Comparison of ENCODE assay signal across 1 cellular context in genomic region chr20:63447345-63447744, GRCh38.
TF ChIP-seq lines count a peak whose summit lies in the region.

No MANE protein-coding gene starts in this region.

TF ChIP-seq in GM23338, 12 proteins besides CTCF, POLR2A, EP300 and RAD21 (continued from another document):
- TF ChIP-seq ZNF462 (CRISPR knock-in tag; IDR thresholded peaks at IDR 0.05) (no peak), ETS1 (IDR thresholded peaks at IDR 0.05) (no peak), EZH2 (IDR thresholded peaks at IDR 0.05; ENCODE audit: low read depth, unreplicated experiment) (no peak)
